1 cellular context compared by ENCODE assay signal in the genomic region with DNA sequence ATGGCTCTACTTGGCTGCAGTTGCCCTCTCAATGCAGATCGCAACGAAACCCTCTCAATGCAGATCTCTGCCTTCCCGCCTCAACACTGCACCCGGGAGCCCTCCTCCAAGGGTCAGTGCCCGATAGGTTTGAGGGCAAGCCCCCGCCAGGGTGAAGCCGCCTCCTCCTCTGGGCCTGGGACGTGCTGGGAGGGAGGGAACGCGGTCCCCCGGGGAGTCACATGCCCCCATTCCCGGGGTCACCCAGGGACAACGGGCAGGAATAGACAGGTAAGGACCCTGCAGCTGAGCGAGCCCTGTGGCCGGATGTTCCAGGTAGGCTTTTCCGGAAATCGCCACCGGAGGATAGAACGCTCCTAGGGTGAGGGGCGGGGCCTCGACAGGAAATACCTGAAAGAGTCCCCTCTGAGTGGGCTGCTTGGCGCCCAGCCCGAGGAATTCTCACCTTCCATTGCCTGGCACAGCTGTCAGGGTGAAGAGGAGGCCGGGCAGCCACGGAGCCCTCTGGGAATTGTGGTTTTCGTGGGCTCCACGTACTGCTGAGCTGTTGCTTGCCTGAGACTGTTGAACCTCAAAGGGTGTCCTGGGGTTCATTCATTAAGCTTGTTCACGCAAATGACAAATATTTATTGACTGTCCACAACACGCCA.
TF ChIP-seq lines count a peak whose summit lies in the region.

No MANE protein-coding gene starts in this region.

TF ChIP-seq in GM12891, 5 proteins besides CTCF, POLR2A, EP300 and RAD21:
- TF ChIP-seq PAX5 (IDR thresholded peaks at IDR 0.05; ENCODE audit: insufficient read depth, low read length, severe bottlenecking) (no peak), POLR2AphosphoS5 (IDR thresholded peaks at IDR 0.05; ENCODE audit: low read depth, low read length) (no peak), POU2F2 (IDR thresholded peaks at IDR 0.05; ENCODE audit: low read depth, low read length) (no peak), TAF1 (IDR thresholded peaks at IDR 0.05; ENCODE audit: low read depth, low read length) (no peak), SPI1 (IDR thresholded peaks at IDR 0.05; ENCODE audit: low read depth, low read length) (no peak)
